13 cellular contexts compared by ENCODE assay signal in genomic region chr6:30829639-30830250, GRCh38. TPM values are rescaled to one million over a fixed set of nuclear protein-coding genes. Genes with fewer than 3 reads are reported as not detected.
DNase-seq lines count a peak whose midpoint lies in the region; ATAC-seq, FAIRE-seq and TF ChIP-seq lines count a peak whose summit lies in the region.
"Had no signal": no experiment of that assay in that cellular context is flagged by ENCODE, and none has a peak within 500 bp of the region (broad histone marks: within the 10 kb centered on the region; RNA-seq: fewer than 3 reads in every experiment).

No MANE protein-coding gene starts in this region.

- no peak overlapping the region for H4K5ac ChIP-seq in H1 (ENCODE audit: insufficient read length, low read depth, low read length)

- TF ChIP-seq CTCF in GM06990 (IDR thresholded peaks at IDR 0.05; ENCODE audit: insufficient read depth, low read length, poor library complexity, severe bottlenecking) (peak; percentile 18), H1 (IDR thresholded peaks at IDR 0.05; ENCODE audit: control extremely low read depth in 1 of 3, insufficient read depth in 1 of 3, low read depth in 1 of 3, low read length in 3 of 3) (peak; percentile 38 to 49 (median 44)), GM13976 (IDR thresholded peaks at IDR 0.05; ENCODE audit: borderline replicate concordance, control extremely low read depth, extremely low read depth, insufficient read depth, missing control alignments) (no peak)

- no peak overlapping the region for H2BK20ac ChIP-seq in H1 (ENCODE audit: low read length)

- no peak overlapping the region for H4K8ac ChIP-seq in H1 (ENCODE audit: extremely low read depth, insufficient read depth, low read length)

- no peak overlapping the region for H3K27ac ChIP-seq in H1 (ENCODE audit: low read depth, low read length)
- H3K27ac ChIP-seq in skin epidermis = peak overlapping the region in 15 of 21 experiments; percentile 27 to 95 (median 80)

- no peak for TF ChIP-seq POLR2A in H1 (IDR thresholded peaks at IDR 0.05; ENCODE audit: control extremely low read depth in 1 of 2, low read depth in 2 of 2, low read length in 2 of 2)

- H3K9ac ChIP-seq in H1 (replicated peaks in 1 of 4; ENCODE audit: extremely low read depth in 1 of 4, low read depth in 3 of 4, low read length in 3 of 4) = no peak overlapping the region

- no peak overlapping the region for H4K91ac ChIP-seq in H1 (replicated peaks; ENCODE audit: insufficient read length, low read length)

- POLR2A ChIA-PET in H1 (lab: Charles Lee; ENCODE audit: partially characterized antibody) = interaction anchor here (0.9 to 27.8 kb wide), 7 partner anchors 10 to 223 kb away, joined by 3 to 452 read pairs (median 7); partner anchors contain the start of genes DDR1 and GTF2H4

- no peak for DNase-seq in GM06990 (ENCODE audit: extremely low read depth, insufficient read length)
- peak; percentile 35 for DNase-seq in RPMI8226
- no peak for DNase-seq in H1 (ENCODE audit: low read depth in 1 of 2, low spot score in 2 of 2)
- no peak for DNase-seq in GM13976 (ENCODE audit: low spot score)
- DNase-seq: DMS79; left colon; NCI-H146; stimulated activated CD8-positive, alpha-beta memory T cell treated with anti-CD3 and anti-CD28 coated beads, Interleukin-4, amount 100 ng/mL, for 48 hours had no signal

- peak; percentile 37 to 58 for TF ChIP-seq RAD21 in H1 (IDR thresholded peaks at IDR 0.05 in 1 of 2, conservative IDR thresholded peaks at IDR 0.05 in 1 of 2; ENCODE audit: low read depth in 2 of 2, low read length in 2 of 2)

- H3K4me3 ChIP-seq in GM06990 (replicated peaks; ENCODE audit: low read depth, low read length) (no peak overlapping the region), H1 (ENCODE audit: extremely low read depth in 1 of 4, insufficient read depth in 2 of 4, low read depth in 3 of 4, low read length in 4 of 4) (no peak overlapping the region), skin epidermis (peak overlapping the region in 3 of 7 experiments; percentile 15 to 19 (median 18))
- H3K4me3 ChIP-seq: body of pancreas, right atrium auricular region had no signal

- in situ Hi-C loops in GM13976 (cut with MboI; ENCODE audit: low sequenced_read_pairs, unreplicated experiment) = loop anchor here (10.0 kb wide), 1 partner anchor 245 kb away; no protein-coding TSS in a partner anchor

- H3K23ac ChIP-seq in H1 (ENCODE audit: insufficient read length) = no peak overlapping the region

- H2AFZ ChIP-seq in H1 (ENCODE audit: low read length) = no peak overlapping the region

- H4K20me1 ChIP-seq in H1 (replicated peaks in 1 of 2; ENCODE audit: control insufficient read depth in 1 of 2, insufficient read depth in 2 of 2, low read length in 2 of 2) = no peaks in the 10 kb centered on the region

- peaks cover 0 to 11% (median 3%) of the 10 kb centered on the region in 4 experiments; a peak in 4 of 7 replicates for H3K4me1 ChIP-seq in H1 (replicated peaks in 1 of 4; ENCODE audit: control insufficient read depth in 3 of 4, insufficient read depth in 4 of 4, low read length in 3 of 4)

- no peak overlapping the region for H2BK5ac ChIP-seq in H1 (ENCODE audit: low read depth, low read length)

- no peak for TF ChIP-seq EP300 in H1 (IDR thresholded peaks at IDR 0.05; ENCODE audit: borderline replicate concordance in 1 of 2, low read depth in 2 of 2, low read length in 2 of 2)

- no peak overlapping the region for H3K4ac ChIP-seq in H1 (replicated peaks; ENCODE audit: insufficient read length, low read depth, low read length)

- no peaks in the 10 kb centered on the region for H3K9me3 ChIP-seq in H1 (ENCODE audit: insufficient read depth in 2 of 2, low read depth in 1 of 2, low read length in 1 of 2)
- H3K9me3 ChIP-seq: body of pancreas, right atrium auricular region had no signal

- H3K27me3 ChIP-seq in GM06990 (replicated peaks; ENCODE audit: control insufficient read depth, insufficient read depth, low read length) (no peaks in the 10 kb centered on the region), H1 (replicated peaks in 1 of 4; ENCODE audit: control insufficient read depth in 3 of 4, extremely low read depth in 1 of 4, insufficient read depth in 3 of 4, low read length in 3 of 4) (no peaks in the 10 kb centered on the region)
- H3K27me3 ChIP-seq: body of pancreas, right atrium auricular region had no signal

- no peaks in the 10 kb centered on the region for H3K79me2 ChIP-seq in H1 (ENCODE audit: control insufficient read depth in 1 of 2, insufficient read depth in 2 of 2, low read length in 2 of 2)

- H3K4me2 ChIP-seq in H1 (ENCODE audit: insufficient read depth in 1 of 2, low read depth in 2 of 2, low read length in 2 of 2) = no peak overlapping the region; a peak in 1 of 4 replicates

- no peak overlapping the region for H3K56ac ChIP-seq in H1 (replicated peaks; ENCODE audit: insufficient read length, low read depth, low read length)

- no peak overlapping the region for H2BK12ac ChIP-seq in H1 (ENCODE audit: low read depth, low read length)

- no peak overlapping the region for H3K18ac ChIP-seq in H1 (ENCODE audit: extremely low read depth, low read length)

- H3K23me2 ChIP-seq in H1 (ENCODE audit: low read depth, low read length) = no peaks in the 10 kb centered on the region

- H3K79me1 ChIP-seq in H1 (ENCODE audit: low read depth, low read length) = no peaks in the 10 kb centered on the region

- H2AK5ac ChIP-seq in H1 (ENCODE audit: low read depth, low read length) = no peak overlapping the region

- H2BK120ac ChIP-seq in H1 (replicated peaks; ENCODE audit: low read depth, low read length) = no peak overlapping the region

- no peak for ATAC-seq in HG03108 (IDR thresholded peaks at IDR 0.05; ENCODE audit: unreplicated experiment)
- ATAC-seq in GM21367 (IDR thresholded peaks at IDR 0.05; ENCODE audit: unreplicated experiment) = no peak
- ATAC-seq: body of pancreas, left colon had no signal

- no peak overlapping the region for H2BK15ac ChIP-seq in H1 (ENCODE audit: low read length)

- CTCF ChIA-PET in H1 (lab: Charles Lee; ENCODE audit: partially characterized antibody) = interaction anchor here (0.5 to 23.9 kb wide), 25 partner anchors 11 to 257 kb away, joined by 3 to 610 read pairs (median 5); partner anchors contain the start of genes DDR1, GTF2H4 and VARS2

- 61% methylated on average over 6 of the region's 6 CpGs; no CpG with 5 or more reads in 1 of the 2 experiments for WGBS in H1 (ENCODE audit: extremely low coverage in 1 of 2, insufficient coverage in 1 of 2, insufficient read length in 1 of 2, insufficient replicate concordance in 2 of 2, low coverage in 1 of 2, low lambda C conversion rate in 2 of 2, missing lambda C conversion rate in 1 of 2), 2 experiments

- H3K36me3 ChIP-seq in GM06990 (ENCODE audit: control insufficient read depth, insufficient read depth, low read length) = no peaks in the 10 kb centered on the region
- H3K36me3 ChIP-seq in H1 (ENCODE audit: control insufficient read depth in 2 of 4, insufficient read depth in 4 of 4, low read length in 3 of 4) = no peaks in the 10 kb centered on the region
- H3K36me3 ChIP-seq: right atrium auricular region had no signal

- H3K14ac ChIP-seq in H1 (ENCODE audit: insufficient read length) = no peak overlapping the region

- no peak for FAIRE-seq in H1 (lab: Jason Lieb, UNC)

TF ChIP-seq in H1, 55 proteins besides CTCF, POLR2A, EP300 and RAD21:
- TF ChIP-seq TEAD4 (IDR thresholded peaks at IDR 0.05; ENCODE audit: low read depth, low read length) (peak; percentile 56; the same call in 1 of the 2 replicates), TAF1 (IDR thresholded peaks at IDR 0.05; ENCODE audit: low read depth, low read length) (no peak)

RNA-seq across cellular contexts. Expression of gene DDR1, which starts 54.6 kb away (rescaled TPM):
- total RNA-seq in H1 (2021; fragmentation: NEBNext Ultra II Directional; extraction: Animal tissue kit (Norgen Biotek cat#: 25700)) = 181 and 182 TPM in 2 replicates
- 99.4 and 134 TPM in 2 replicates for polyA plus RNA-seq in H1 (2011; rRNA removed)
- polyA plus RNA-seq in H1 (2011; cell fraction: cytosol; rRNA removed) = 110 TPM
- polyA plus RNA-seq in H1 (2011; cell fraction: nucleus; rRNA removed) = 240 TPM
- 139 to 201 TPM (median 179 TPM) in 4 replicates for polyA plus RNA-seq in H1 (2012, experiment 1 of 2)
- polyA plus RNA-seq in H1 (2012, experiment 2 of 2) = 146 TPM
- polyA plus RNA-seq in H1 (2013, experiment 1 of 2) = 128 TPM
- polyA plus RNA-seq in H1 (2013, experiment 2 of 2) = 135 TPM
- 116 and 120 TPM in 2 replicates for polyA minus RNA-seq in H1 (2011; rRNA and poly(A)+ RNA removed)
- 196 TPM for polyA minus RNA-seq in H1 (2011; cell fraction: cytosol; rRNA and poly(A)+ RNA removed)
- 121 TPM for polyA minus RNA-seq in H1 (2011; cell fraction: nucleus; rRNA and poly(A)+ RNA removed)
